In genomic region chr1:246566128-246566807, GRCh38 we compare ENCODE assay signal across 8 cellular contexts. TPM values are rescaled to one million over a fixed set of nuclear protein-coding genes. Genes with fewer than 3 reads are reported as not detected.
DNase-seq lines count a peak whose midpoint lies in the region; ATAC-seq, FAIRE-seq and TF ChIP-seq lines count a peak whose summit lies in the region.

A gene with protein sequence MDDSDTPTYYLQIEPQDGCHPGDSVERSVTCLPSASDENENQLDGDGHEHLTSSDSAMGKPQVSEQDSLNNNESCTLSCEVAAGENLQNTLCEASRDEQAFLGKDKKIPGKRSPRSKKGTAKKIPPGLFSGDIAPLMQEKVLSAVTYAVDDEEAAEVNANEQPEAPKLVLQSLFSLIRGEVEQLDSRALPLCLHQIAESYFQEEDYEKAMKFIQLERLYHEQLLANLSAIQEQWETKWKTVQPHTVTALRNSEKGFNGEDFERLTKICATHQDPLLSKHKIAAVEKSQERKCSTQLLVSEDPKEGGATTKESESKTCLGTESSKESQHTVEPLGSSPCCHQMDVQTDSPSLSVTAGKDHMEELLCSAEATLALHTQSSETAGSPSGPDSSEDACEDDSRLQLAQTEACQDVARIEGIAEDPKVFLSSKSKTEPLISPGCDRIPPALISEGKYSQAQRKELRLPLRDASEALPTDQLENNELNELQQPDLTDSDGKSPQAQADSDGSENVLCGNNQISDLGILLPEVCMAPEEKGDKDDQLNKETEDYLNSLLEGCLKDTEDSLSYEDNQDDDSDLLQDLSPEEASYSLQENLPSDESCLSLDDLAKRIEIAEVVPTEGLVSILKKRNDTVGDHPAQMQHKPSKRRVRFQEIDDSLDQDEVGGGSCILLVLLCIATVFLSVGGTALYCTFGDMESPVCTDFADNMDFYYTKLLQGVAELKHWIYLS (plus strand): TSS chr1:246566456. CDS start chr1:246591563, 25,107 bp downstream.
A gene with protein sequence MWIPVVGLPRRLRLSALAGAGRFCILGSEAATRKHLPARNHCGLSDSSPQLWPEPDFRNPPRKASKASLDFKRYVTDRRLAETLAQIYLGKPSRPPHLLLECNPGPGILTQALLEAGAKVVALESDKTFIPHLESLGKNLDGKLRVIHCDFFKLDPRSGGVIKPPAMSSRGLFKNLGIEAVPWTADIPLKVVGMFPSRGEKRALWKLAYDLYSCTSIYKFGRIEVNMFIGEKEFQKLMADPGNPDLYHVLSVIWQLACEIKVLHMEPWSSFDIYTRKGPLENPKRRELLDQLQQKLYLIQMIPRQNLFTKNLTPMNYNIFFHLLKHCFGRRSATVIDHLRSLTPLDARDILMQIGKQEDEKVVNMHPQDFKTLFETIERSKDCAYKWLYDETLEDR (minus strand): TSS chr1:246566261. CDS start chr1:246566138, 123 bp downstream.

- no peaks in the 10 kb centered on the region for H3K9me3 ChIP-seq in keratinocyte (ENCODE audit: control insufficient read depth, low read depth, low read length)

- peak within 1 kb of the TSS; percentile 98 for H3K4me3 ChIP-seq in AG10803 (ENCODE audit: low read length)
- peak within 1 kb of the TSS; percentile 97 to 99 (median 99) for H3K4me3 ChIP-seq in keratinocyte (ENCODE audit: control insufficient read depth in 2 of 3, extremely low read depth in 1 of 3, insufficient read depth in 2 of 3, low read depth in 1 of 3, low read length in 3 of 3)

- H3K27ac ChIP-seq in keratinocyte (ENCODE audit: control insufficient read depth, insufficient read depth, low read length) = peak within 1 kb of the TSS; percentile 92

- peak; percentile 82 for FAIRE-seq in keratinocyte (lab: Jason Lieb, UNC)

- H2AFZ ChIP-seq in keratinocyte (ENCODE audit: control insufficient read depth, low read length) = peak within 1 kb of the TSS; percentile 90

- no peak for TF ChIP-seq CTCF in AG10803 (conservative IDR thresholded peaks at IDR 0.05; ENCODE audit: low read length)
- no peak for TF ChIP-seq CTCF in keratinocyte (optimal IDR thresholded peaks at IDR 0.05 in 1 of 3, IDR thresholded peaks at IDR 0.05 in 1 of 3, conservative IDR thresholded peaks at IDR 0.05 in 1 of 3; ENCODE audit: extremely low read depth in 1 of 3, insufficient read depth in 2 of 3, low read length in 3 of 3)

- peak within 1 kb of the TSS; percentile 94 for H3K9ac ChIP-seq in keratinocyte (ENCODE audit: control insufficient read depth, extremely low read depth, insufficient read depth, low read length)

- H3K79me2 ChIP-seq in keratinocyte (ENCODE audit: control insufficient read depth, insufficient read depth, low read length) = peaks cover 67% of the 10 kb centered on the region

- DNase-seq in AG10803 (ENCODE audit: low read depth) (peak; percentile 99), NCI-H446 treated with DMSO at 0.1 percent for 48 hours (lab: John Stamatoyannopoulos, UW) (peak; percentile 97), cerebellum (ENCODE audit: low spot score) (peak; percentile 96), keratinocyte (ENCODE audit: low read depth, low spot score) (peak; percentile 75)
- DNase-seq in activated CD4-positive, alpha-beta T cell treated with anti-CD3 and anti-CD28 coated beads for 1 hour = peak; percentile 80
- peak; percentile 70 to 82 for DNase-seq in stimulated activated CD4-positive, alpha-beta T cell treated with anti-CD3 and anti-CD28 coated beads, Interleukin-15, amount 100 ng/mL, for 1 hour (ENCODE audit: low read depth in 1 of 2, low spot score in 1 of 2)

- ATAC-seq in GM19035 (IDR thresholded peaks at IDR 0.05; ENCODE audit: unreplicated experiment) (peak; percentile 95), HG03354 (IDR thresholded peaks at IDR 0.05; ENCODE audit: poor library complexity, severe bottlenecking, unreplicated experiment) (peak; percentile 91)

- H3K4me1 ChIP-seq in keratinocyte (ENCODE audit: control insufficient read depth, extremely low read depth, insufficient read depth, low read length) = peaks cover 15% of the 10 kb centered on the region

- peaks cover 0 to 3% of the 10 kb centered on the region in 2 experiments for H3K36me3 ChIP-seq in keratinocyte (ENCODE audit: control insufficient read depth in 2 of 2, extremely low read depth in 1 of 2, insufficient read depth in 2 of 2, low read length in 2 of 2)

- no peaks in the 10 kb centered on the region for H3K27me3 ChIP-seq in keratinocyte (ENCODE audit: control insufficient read depth, extremely low read depth, insufficient read depth, low read length)

- H3K4me2 ChIP-seq in keratinocyte (ENCODE audit: control insufficient read depth, extremely low read depth, insufficient read depth, low read depth, low read length) = peak within 1 kb of the TSS; percentile 69

- H4K20me1 ChIP-seq in keratinocyte (ENCODE audit: control insufficient read depth, extremely low read depth, insufficient read depth, low read length) = no peaks in the 10 kb centered on the region

- dilution Hi-C loops in keratinocyte (cut with MboI; ENCODE audit: extremely low pct_ligation_motif_present, low sequenced_read_pairs) = no loop called here

- no peaks in the 10 kb centered on the region for H3K9me1 ChIP-seq in keratinocyte (ENCODE audit: control insufficient read depth, extremely low read depth, insufficient read depth, low read length)

RNA-seq across cellular contexts. Expression of the first gene that starts in this region (rescaled TPM):
- 31.3 TPM for total RNA-seq in cerebellum
- 6.7 to 9.8 TPM (median 7.1 TPM) in 3 replicates for polyA plus RNA-seq in keratinocyte
- polyA plus RNA-seq in keratinocyte (2011; ENCODE audit: low read depth) = 15.8 TPM
- polyA plus RNA-seq in keratinocyte (2011; cell fraction: cytosol; rRNA removed) = 4.1 and 7.5 TPM in 2 replicates
- 9.9 and 11.4 TPM in 2 replicates for polyA plus RNA-seq in keratinocyte (2011; cell fraction: nucleus; rRNA removed)
- 6.9 and 11.3 TPM in 2 replicates for polyA plus RNA-seq in keratinocyte (2012; ENCODE audit: low replicate concordance)
- 3.5 to 30.1 TPM (median 13.8 TPM) in 3 replicates for polyA minus RNA-seq in keratinocyte
- 8.2 TPM for polyA minus RNA-seq in keratinocyte (2011; cell fraction: cytosol; rRNA and poly(A)+ RNA removed)
- polyA minus RNA-seq in keratinocyte (2011; cell fraction: nucleus; rRNA and poly(A)+ RNA removed) = 8.8 and 17.3 TPM in 2 replicates

RNA-seq across cellular contexts. Expression of the second gene that starts in this region (rescaled TPM):
- 9.8 TPM for total RNA-seq in cerebellum
- polyA plus RNA-seq in keratinocyte = 13.4 to 28.6 TPM (median 17.7 TPM) in 3 replicates
- 13.4 TPM for polyA plus RNA-seq in keratinocyte (2011; ENCODE audit: low read depth)
- polyA plus RNA-seq in keratinocyte (2011; cell fraction: cytosol; rRNA removed) = 13.2 and 20.7 TPM in 2 replicates
- polyA plus RNA-seq in keratinocyte (2011; cell fraction: nucleus; rRNA removed) = 14.1 and 23.2 TPM in 2 replicates
- 16.2 and 17.1 TPM in 2 replicates for polyA plus RNA-seq in keratinocyte (2012; ENCODE audit: low replicate concordance)
- polyA minus RNA-seq in keratinocyte = 2.8 to 7.5 TPM (median 3.0 TPM) in 3 replicates
- 6.3 TPM for polyA minus RNA-seq in keratinocyte (2011; cell fraction: cytosol; rRNA and poly(A)+ RNA removed)
- polyA minus RNA-seq in keratinocyte (2011; cell fraction: nucleus; rRNA and poly(A)+ RNA removed) = 6.2 and 9.8 TPM in 2 replicates

Comparison
In these comparisons a context has a peak if more than half of its experiments do, and no peak if none do; other contexts are left out.
1. Peak in every context shown above with its lines: DNase-seq, ATAC-seq, H3K4me3 ChIP-seq and H3K27ac ChIP-seq.